ENCODE assay signal across 1 cellular context in the genomic region with DNA sequence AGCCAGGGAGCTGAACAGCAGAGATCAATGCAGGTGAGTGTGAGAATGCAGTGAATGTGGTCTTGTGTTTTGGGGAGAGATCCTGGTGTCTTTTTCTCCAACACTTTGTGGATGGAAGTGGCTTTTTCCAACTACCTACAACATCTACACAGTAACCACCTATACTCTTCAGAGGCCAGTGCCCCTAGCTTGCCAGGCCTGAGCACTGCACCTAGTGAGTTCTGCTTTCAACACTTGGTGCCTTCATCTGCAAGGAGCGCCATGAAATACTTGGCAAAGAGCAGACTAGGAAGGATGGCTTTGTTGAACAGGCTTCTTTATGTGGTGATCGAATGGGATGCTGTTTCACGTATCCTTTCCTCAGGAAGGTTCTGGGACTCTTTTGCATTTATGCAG.
TF ChIP-seq lines count a peak whose summit lies in the region.

No MANE protein-coding gene starts in this region.

TF ChIP-seq in H1, 55 proteins besides CTCF, POLR2A, EP300 and RAD21:
- no peak for TF ChIP-seq KDM5A (IDR thresholded peaks at IDR 0.05; ENCODE audit: low read length)
- TF ChIP-seq SP2 (IDR thresholded peaks at IDR 0.05; ENCODE audit: low read length): no peak
- no peak for TF ChIP-seq POLR2AphosphoS5 (IDR thresholded peaks at IDR 0.05; ENCODE audit: low read depth, low read length)
- no peak for TF ChIP-seq CHD1 (IDR thresholded peaks at IDR 0.05; ENCODE audit: low read depth, low read length)
- no peak for TF ChIP-seq HDAC6 (IDR thresholded peaks at IDR 0.05; ENCODE audit: low read depth, low read length)
- no peak for TF ChIP-seq BCL11A (IDR thresholded peaks at IDR 0.05; ENCODE audit: low read depth in 2 of 2, low read length in 2 of 2)
- TF ChIP-seq JUN (IDR thresholded peaks at IDR 0.05; ENCODE audit: low read depth, low read length): no peak
- no peak for TF ChIP-seq SP4 (IDR thresholded peaks at IDR 0.05; ENCODE audit: low read length)
- no peak for TF ChIP-seq CTBP2 (IDR thresholded peaks at IDR 0.05; ENCODE audit: borderline replicate concordance, insufficient read depth, insufficient read length, low read length)
- no peak for TF ChIP-seq CBX5 (IDR thresholded peaks at IDR 0.05; ENCODE audit: low read depth, low read length)
- no peak for TF ChIP-seq SIX5 (IDR thresholded peaks at IDR 0.05; ENCODE audit: low read depth, low read length)
- no peak for TF ChIP-seq FOSL1 (IDR thresholded peaks at IDR 0.05; ENCODE audit: insufficient read depth, low read depth, low read length)
- TF ChIP-seq, protein P1, sequence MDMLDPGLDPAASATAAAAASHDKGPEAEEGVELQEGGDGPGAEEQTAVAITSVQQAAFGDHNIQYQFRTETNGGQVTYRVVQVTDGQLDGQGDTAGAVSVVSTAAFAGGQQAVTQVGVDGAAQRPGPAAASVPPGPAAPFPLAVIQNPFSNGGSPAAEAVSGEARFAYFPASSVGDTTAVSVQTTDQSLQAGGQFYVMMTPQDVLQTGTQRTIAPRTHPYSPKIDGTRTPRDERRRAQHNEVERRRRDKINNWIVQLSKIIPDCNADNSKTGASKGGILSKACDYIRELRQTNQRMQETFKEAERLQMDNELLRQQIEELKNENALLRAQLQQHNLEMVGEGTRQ (IDR thresholded peaks at IDR 0.05; ENCODE audit: low read length): no peak
- TF ChIP-seq SIN3A (conservative IDR thresholded peaks at IDR 0.05 in 1 of 2, IDR thresholded peaks at IDR 0.05 in 1 of 2; ENCODE audit: low read depth in 1 of 2, low read length in 2 of 2): no peak
- TF ChIP-seq EGR1 (IDR thresholded peaks at IDR 0.05; ENCODE audit: borderline replicate concordance, low read depth, low read length): no peak
- TF ChIP-seq, protein P2, sequence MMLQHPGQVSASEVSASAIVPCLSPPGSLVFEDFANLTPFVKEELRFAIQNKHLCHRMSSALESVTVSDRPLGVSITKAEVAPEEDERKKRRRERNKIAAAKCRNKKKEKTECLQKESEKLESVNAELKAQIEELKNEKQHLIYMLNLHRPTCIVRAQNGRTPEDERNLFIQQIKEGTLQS (IDR thresholded peaks at IDR 0.05; ENCODE audit: insufficient read depth, low read depth, low read length): no peak
- TF ChIP-seq SIRT6 (IDR thresholded peaks at IDR 0.05; ENCODE audit: low read length): no peak
- TF ChIP-seq EZH2 (IDR thresholded peaks at IDR 0.05; ENCODE audit: low read depth, low read length, severe bottlenecking): no peak
- no peak for TF ChIP-seq KDM4A (IDR thresholded peaks at IDR 0.05; ENCODE audit: low read depth, low read length, severe bottlenecking)
